8 cellular contexts compared by ENCODE assay signal in the genomic region with DNA sequence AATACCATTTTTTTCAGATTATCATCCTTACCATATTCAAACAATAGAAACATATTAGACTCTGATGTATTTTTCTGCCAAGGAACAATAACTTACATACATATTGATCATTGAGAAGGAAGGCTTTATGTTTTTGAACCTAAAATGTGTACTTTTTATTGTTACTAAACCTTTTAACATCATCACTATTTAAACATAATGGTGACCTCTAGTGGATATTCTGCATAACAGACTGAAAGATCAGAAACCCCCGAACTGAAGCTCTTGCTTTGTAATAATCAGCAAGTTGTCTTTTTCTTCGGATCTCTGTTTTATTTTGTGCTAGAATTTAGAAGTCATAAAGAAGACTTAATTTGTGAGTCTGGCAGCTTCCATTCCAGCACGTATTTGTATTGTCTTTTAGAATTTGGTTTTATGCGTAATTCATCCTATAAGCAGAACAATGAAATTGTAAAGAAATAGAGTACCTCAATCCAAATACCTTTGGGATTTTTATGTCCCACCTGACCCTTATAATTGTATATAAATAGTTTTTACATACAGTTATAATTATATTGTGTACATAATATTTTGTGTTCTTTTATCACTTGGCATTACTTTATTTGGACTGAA.
DNase-seq lines count a peak whose midpoint lies in the region; ATAC-seq and TF ChIP-seq lines count a peak whose summit lies in the region.

No MANE protein-coding gene starts in this region.

- TF ChIP-seq RAD21 in SK-N-SH (IDR thresholded peaks at IDR 0.05; ENCODE audit: low read length) = peak; percentile 78

- TF ChIP-seq CTCF in SK-N-SH (IDR thresholded peaks at IDR 0.05) = peak; percentile 81
- peak; percentile 59 for TF ChIP-seq CTCF in epithelial cell of proximal tubule (conservative IDR thresholded peaks at IDR 0.05; ENCODE audit: low read depth, low read length)
- TF ChIP-seq CTCF in neural crest cell (conservative IDR thresholded peaks at IDR 0.05) = peak; percentile 79

- peaks cover 15% of the 10 kb centered on the region for H3K4me1 Mint-ChIP-seq in neural crest cell

- POLR2A ChIA-PET in SK-N-SH (lab: Yijun Ruan, JAX) = no interaction called here

- H3K27me3 ChIP-seq in SK-N-SH (ENCODE audit: insufficient read depth) = no peaks in the 10 kb centered on the region

- no peak overlapping the region for H3K4me2 ChIP-seq in SK-N-SH

- no peak for ATAC-seq in GM19467 (IDR thresholded peaks at IDR 0.05; ENCODE audit: unreplicated experiment)

- no peak overlapping the region for H3K4me3 Mint-ChIP-seq in neural crest cell

- no peaks in the 10 kb centered on the region for H3K9me2 ChIP-seq in SK-N-SH

- no peak overlapping the region for H3K9ac ChIP-seq in SK-N-SH

- CTCF ChIA-PET in SK-N-SH (lab: Yijun Ruan, JAX) = interaction anchor here (0.6 to 9.7 kb wide), 42 partner anchors 9 to 184 kb away, joined by 3 to 165 read pairs (median 4); a partner anchor contains a TSS

- H3K27ac Mint-ChIP-seq in neural crest cell (ENCODE audit: unreplicated experiment) = no peak overlapping the region

- H4K20me1 ChIP-seq in SK-N-SH (ENCODE audit: insufficient read depth) = no peaks in the 10 kb centered on the region

- peaks cover 15% of the 10 kb centered on the region for H3F3A ChIP-seq in SK-N-SH (replicated peaks; ENCODE audit: insufficient read depth)

- peaks cover 3 to 29% of the 10 kb centered on the region in 2 experiments; a peak in 3 of 4 replicates for H3K4me1 ChIP-seq in SK-N-SH (ENCODE audit: control insufficient read depth in 1 of 2, insufficient read depth in 2 of 2, low read depth in 1 of 2, low read length in 1 of 2)

- peaks cover 9% of the 10 kb centered on the region; the same call in 1 of the 2 replicates for H3K79me2 ChIP-seq in SK-N-SH (ENCODE audit: insufficient read depth)

- TF ChIP-seq EP300 in SK-N-SH (IDR thresholded peaks at IDR 0.05; ENCODE audit: borderline replicate concordance in 1 of 2, low read depth in 1 of 2, low read length in 1 of 2) = no peak

- 25% methylated on average over 4 of the region's 4 CpGs for WGBS in SK-N-SH (ENCODE audit: low lambda C conversion rate)

- H3K4me3 ChIP-seq in SK-N-SH (ENCODE audit: low read depth in 2 of 2, low read length in 1 of 2) (no peak overlapping the region), epithelial cell of proximal tubule (ENCODE audit: low read depth, low read length) (no peak overlapping the region)

- H2AFZ ChIP-seq in SK-N-SH (ENCODE audit: low read depth) = no peak overlapping the region

- no peak overlapping the region for H3K27ac ChIP-seq in SK-N-SH (ENCODE audit: low read depth in 2 of 2, low read length in 1 of 2)

- no peaks in the 10 kb centered on the region for H3K9me3 Mint-ChIP-seq in neural crest cell

- no peaks in the 10 kb centered on the region for H3K36me3 Mint-ChIP-seq in neural crest cell (ENCODE audit: low read depth)

- peaks cover 0 to 7% of the 10 kb centered on the region in 2 experiments for H3K36me3 ChIP-seq in SK-N-SH (replicated peaks in 1 of 2; ENCODE audit: control insufficient read depth in 1 of 2, insufficient read depth in 2 of 2, low read length in 1 of 2)

- H3K9me3 ChIP-seq in SK-N-SH = no peaks in the 10 kb centered on the region

- DNase-seq in NCI-H1417 (lab: John Stamatoyannopoulos, UW) (peak; percentile 11 to 71 (median 51)), NCI-H1417 treated with DMSO at 0.1 percent for 48 hours (lab: John Stamatoyannopoulos, UW) (no peak), Kasumi-1 (lab: John Stamatoyannopoulos, UW) (peak; percentile 74 to 87), SK-N-SH (peak; percentile 45), epithelial cell of proximal tubule (ENCODE audit: low read depth) (no peak), neural crest cell (ENCODE audit: low read depth, low spot score) (no peak), activated gamma-delta T cell treated with Interleukin-2 at 50 U/mL for 16 hours (no peak)

- no peaks in the 10 kb centered on the region for H3K27me3 Mint-ChIP-seq in neural crest cell (ENCODE audit: low read depth)

TF ChIP-seq in SK-N-SH, 30 proteins besides CTCF, POLR2A, EP300 and RAD21:
- peak; percentile 64 for TF ChIP-seq SMC3 (IDR thresholded peaks at IDR 0.05; ENCODE audit: low read depth, low read length)
- TF ChIP-seq TAF1 (IDR thresholded peaks at IDR 0.05; ENCODE audit: borderline replicate concordance, low read depth, low read length) = no peak

Comparison
In these comparisons a context has a peak if more than half of its experiments do, and no peak if none do; other contexts are left out.
1. DNase-seq: peak in NCI-H1417 (3 of 3), Kasumi-1 (2 of 2) and SK-N-SH (single experiment); none in NCI-H1417 treated with DMSO at 0.1 percent for 48 hours (single experiment), epithelial cell of proximal tubule (single experiment), neural crest cell (single experiment) and activated gamma-delta T cell treated with Interleukin-2 at 50 U/mL for 16 hours (single experiment).
2. Peak in every context shown above with its lines, with median percentiles within 50 percentile points of each other: CTCF ChIP-seq.